19 cellular contexts compared by ENCODE assay signal in genomic region chr2:134078349-134078748, GRCh38.
DNase-seq lines count a peak whose midpoint lies in the region; ATAC-seq, FAIRE-seq and TF ChIP-seq lines count a peak whose summit lies in the region.
"Had no signal": no experiment of that assay in that cellular context is flagged by ENCODE, and none has a peak within 500 bp of the region (broad histone marks: within the 10 kb centered on the region; RNA-seq: fewer than 3 reads in every experiment).

No MANE protein-coding gene starts in this region.

- H4K20me1 ChIP-seq in HepG2 (ENCODE audit: insufficient read depth, low read length) = no peaks in the 10 kb centered on the region

- ATAC-seq in Right ventricle myocardium inferior (peak; percentile 73), gastroesophageal sphincter (peak; percentile 44), HepG2 (no peak), upper lobe of right lung (peak; percentile 37), HG03521 (IDR thresholded peaks at IDR 0.05; ENCODE audit: unreplicated experiment) (no peak)

- H3K27me3 ChIP-seq in right atrium auricular region (no peaks in the 10 kb centered on the region), gastroesophageal sphincter (no peaks in the 10 kb centered on the region), HepG2 (ENCODE audit: control insufficient read depth in 1 of 2, insufficient read depth in 2 of 2, low read length in 2 of 2) (peaks cover 1 to 18% of the 10 kb centered on the region in 2 experiments; a peak in 4 of 5 replicates), upper lobe of right lung (no peaks in the 10 kb centered on the region)
- H3K27me3 ChIP-seq: SJCRH30 had no signal

- no peaks in the 10 kb centered on the region for H3K36me3 ChIP-seq in right atrium auricular region
- no peaks in the 10 kb centered on the region for H3K36me3 ChIP-seq in gastroesophageal sphincter
- H3K36me3 ChIP-seq in HepG2 (replicated peaks in 1 of 2; ENCODE audit: control insufficient read depth in 1 of 2, insufficient read depth in 2 of 2, low read length in 2 of 2) = no peaks in the 10 kb centered on the region
- H3K36me3 ChIP-seq in upper lobe of right lung = no peaks in the 10 kb centered on the region
- H3K36me3 ChIP-seq: SJCRH30 had no signal

- FAIRE-seq in HepG2 (lab: Jason Lieb, UNC) = no peak
- FAIRE-seq: GM19239, H54, HTR-8/SVneo had no signal

- H3K4me1 ChIP-seq in right atrium auricular region (peaks cover 0 to 12% of the 10 kb centered on the region in 2 donors), gastroesophageal sphincter (peaks cover 0 to 14% (median under 1%) of the 10 kb centered on the region in 3 donors), HepG2 (ENCODE audit: insufficient read depth, low read length) (no peaks in the 10 kb centered on the region), upper lobe of right lung (peaks cover 6% of the 10 kb centered on the region)
- H3K4me1 ChIP-seq: Caco-2, SJCRH30 had no signal

- H3K27ac ChIP-seq in right atrium auricular region = no peak overlapping the region
- H3K27ac ChIP-seq in gastroesophageal sphincter = no peak overlapping the region
- no peak overlapping the region for H3K27ac ChIP-seq in HepG2 (ENCODE audit: extremely low read length, insufficient read depth, low read length)
- no peak overlapping the region for H3K27ac ChIP-seq in upper lobe of right lung
- H3K27ac ChIP-seq: HL-60, SJCRH30 had no signal

- H3K4me3 ChIP-seq in right atrium auricular region = no peak overlapping the region
- no peak overlapping the region for H3K4me3 ChIP-seq in gastroesophageal sphincter
- H3K4me3 ChIP-seq in HepG2 (replicated peaks in 1 of 3; ENCODE audit: insufficient read depth in 1 of 3, low read depth in 2 of 3, low read length in 3 of 3) = no peak overlapping the region
- no peak overlapping the region for H3K4me3 ChIP-seq in upper lobe of right lung
- H3K4me3 ChIP-seq: SJCRH30 had no signal

- CTCF ChIA-PET in HepG2 (lab: Yijun Ruan, JAX; ENCODE audit: low intra/inter-chr PET ratio, low total read pairs) = no interaction called here

- H2AFZ ChIP-seq in HepG2 (ENCODE audit: low read length) = no peak overlapping the region

- H3K9me3 ChIP-seq in right atrium auricular region (no peaks in the 10 kb centered on the region), gastroesophageal sphincter (no peaks in the 10 kb centered on the region), HepG2 (ENCODE audit: low read length) (no peaks in the 10 kb centered on the region), upper lobe of right lung (no peaks in the 10 kb centered on the region)
- H3K9me3 ChIP-seq: SJCRH30 had no signal

- POLR2A ChIA-PET in HepG2 (lab: Yijun Ruan, JAX) = no interaction called here

- no peak for TF ChIP-seq CTCF in right atrium auricular region (IDR thresholded peaks at IDR 0.05)
- no peak for TF ChIP-seq CTCF in gastroesophageal sphincter (IDR thresholded peaks at IDR 0.05)
- no peak for TF ChIP-seq CTCF in HepG2 (CRISPR knock-in tag; IDR thresholded peaks at IDR 0.05)
- TF ChIP-seq CTCF in upper lobe of right lung (IDR thresholded peaks at IDR 0.05) = no peak

- no TSS peak for BruUV-seq in HepG2 (replicated peaks; lab: Mats Ljungman, UMichigan)

- H3K4me2 ChIP-seq in HepG2 (ENCODE audit: low read depth, low read length) = no peak overlapping the region

- H3K9ac ChIP-seq in HepG2 (ENCODE audit: insufficient read depth, low read depth, low read length) = no peak overlapping the region

- in situ Hi-C loops in HepG2 (cut with HindIII; ENCODE audit: extremely low pct_ligation_motif_present, low pct_unique_long_range_greater_than_20kb) = no loop called here

- DNase-seq in Right ventricle myocardium inferior (ENCODE audit: missing footprints) = no peak
- no peak for DNase-seq in right atrium auricular region (ENCODE audit: low spot score)
- no peak for DNase-seq in HepG2 (ENCODE audit: low spot score)
- DNase-seq in upper lobe of right lung = no peak
- DNase-seq in NK-92 (lab: John Stamatoyannopoulos, UW; ENCODE audit: unreplicated experiment) = no peak
- no peak for DNase-seq in SW 1271 (lab: John Stamatoyannopoulos, UW)
- DNase-seq: Caco-2, EL, HFFc6, NCI-H1436 treated with DMSO at 0.1 percent for 48 hours, NCI-H2029 treated with DMSO at 0.1 percent for 48 hours, NCI-H524, SJCRH30 had no signal

- TF ChIP-seq RAD21 in HepG2 (CRISPR knock-in tag; IDR thresholded peaks at IDR 0.05) = no peak

- WGBS in gastroesophageal sphincter (ENCODE audit: low coverage in 1 of 2), 2 donors = 0% methylated on average over 1 of the region's 1 CpG
- whole genome bisulfite sequencing in HepG2 (ENCODE audit: low lambda C conversion rate) = 0% methylated on average over 1 of the region's 1 CpG

- intact Hi-C loops in Right ventricle myocardium inferior (cut with DNase I) = no loop called here
- intact Hi-C loops in HepG2 (cut with micrococcal nuclease; ENCODE audit: unreplicated experiment) = no loop called here
- intact Hi-C loops in upper lobe of right lung (cut with DNase I) = no loop called here

- TF ChIP-seq EP300 in gastroesophageal sphincter (IDR thresholded peaks at IDR 0.05) (no peak), HepG2 (IDR thresholded peaks at IDR 0.05; ENCODE audit: low read depth in 2 of 2, low read length in 2 of 2) (no peak), HepG2 (CRISPR knock-in tag; IDR thresholded peaks at IDR 0.05; ENCODE audit: borderline replicate concordance) (no peak)

- no peak for TF ChIP-seq POLR2A in gastroesophageal sphincter (IDR thresholded peaks at IDR 0.05)
- no peak for TF ChIP-seq POLR2A in HepG2 (IDR thresholded peaks at IDR 0.05; ENCODE audit: insufficient read depth in 1 of 2, low read depth in 2 of 2, low read length in 2 of 2)

- H3K79me2 ChIP-seq in HepG2 (ENCODE audit: insufficient read depth, low read length) = no peaks in the 10 kb centered on the region

TF ChIP-seq in HepG2, 621 proteins besides CTCF, POLR2A, EP300 and RAD21:
- TF ChIP-seq CEBPB (IDR thresholded peaks at IDR 0.05; ENCODE audit: borderline replicate concordance, low read depth, low read length) (peak; percentile 22; the same call in 1 of the 2 replicates), SKIL (CRISPR knock-in tag; IDR thresholded peaks at IDR 0.05; ENCODE audit: borderline replicate concordance) (no peak)
TF ChIP-seq in HepG2: peak in this region for 1.

Comparison
In these comparisons a context has a peak if more than half of its experiments do, and no peak if none do; other contexts are left out.
1. ATAC-seq: peak in Right ventricle myocardium inferior (single experiment), gastroesophageal sphincter (single experiment) and upper lobe of right lung (single experiment); none in HepG2 (single experiment) and HG03521 (single experiment).